Comparison of ENCODE assay signal across 21 cellular contexts in genomic region chr4:1903035-1903434, GRCh38.
"Had no signal": no experiment of that assay in that cellular context is flagged by ENCODE, and none has a peak within 500 bp of the region (broad histone marks: within the 10 kb centered on the region; RNA-seq: fewer than 3 reads in every experiment).

No MANE protein-coding gene starts in this region.

- H3K27ac Mint-ChIP-seq: activated B cell treated with CpG ODN at 0.5 μM for 24 hours, T-cell had no signal

- ATAC-seq: body of pancreas; left lung; mucosa of descending colon; naive thymus-derived CD4-positive, alpha-beta T cell; T-cell had no signal

- H3K9me3 ChIP-seq: body of pancreas, esophagus squamous epithelium, left lung, mucosa of descending colon, ovary, stomach, testis, upper lobe of left lung had no signal

- H3K4me1 ChIP-seq: body of pancreas, left lung, testis had no signal

- H3K27ac ChIP-seq: body of pancreas, esophagus squamous epithelium, left lung, ovary, SK-N-MC, stomach, testis, upper lobe of left lung had no signal

- H3K27me3 Mint-ChIP-seq: activated B cell treated with CpG ODN at 0.5 μM for 24 hours; naive thymus-derived CD4-positive, alpha-beta T cell; T-cell had no signal

- H3K4me3 ChIP-seq: body of pancreas, esophagus squamous epithelium, left lung, mucosa of descending colon, ovary, SK-N-MC, stomach, testis, upper lobe of left lung had no signal

- H3K27me3 ChIP-seq: body of pancreas, esophagus squamous epithelium, left lung, ovary, stomach, testis, upper lobe of left lung had no signal

- H3K9me3 Mint-ChIP-seq: activated B cell treated with CpG ODN at 0.5 μM for 24 hours; activated naive CD4-positive, alpha-beta T cell treated with anti-CD3 and anti-CD28 coated beads, Interleukin-2, amount 50 U/mL, for 72 hours; naive thymus-derived CD4-positive, alpha-beta T cell; T-cell had no signal

- H3K36me3 ChIP-seq: ovary had no signal

- DNase-seq: activated B cell treated with CpG ODN at 0.5 μM for 24 hours; activated CD8-positive, alpha-beta memory T cell treated with anti-CD3 and anti-CD28 coated beads, Interleukin-2, amount 50 U/mL, for 4 hours; amygdala; body of pancreas; caudate nucleus; esophagus squamous epithelium; glutamatergic neuron; hypothalamus; kidney; left lung; mammary epithelial cell; mucosa of descending colon; naive thymus-derived CD4-positive, alpha-beta T cell; ovary; stimulated activated CD4-positive, alpha-beta T cell treated with anti-CD3 and anti-CD28 coated beads, Interleukin-4, amount 100 ng/mL, for 24 hours; stomach; T-cell; testis; upper lobe of left lung had no signal

- H3K4me3 Mint-ChIP-seq: activated B cell treated with CpG ODN at 0.5 μM for 24 hours; naive thymus-derived CD4-positive, alpha-beta T cell; T-cell had no signal
